In the genomic region with DNA sequence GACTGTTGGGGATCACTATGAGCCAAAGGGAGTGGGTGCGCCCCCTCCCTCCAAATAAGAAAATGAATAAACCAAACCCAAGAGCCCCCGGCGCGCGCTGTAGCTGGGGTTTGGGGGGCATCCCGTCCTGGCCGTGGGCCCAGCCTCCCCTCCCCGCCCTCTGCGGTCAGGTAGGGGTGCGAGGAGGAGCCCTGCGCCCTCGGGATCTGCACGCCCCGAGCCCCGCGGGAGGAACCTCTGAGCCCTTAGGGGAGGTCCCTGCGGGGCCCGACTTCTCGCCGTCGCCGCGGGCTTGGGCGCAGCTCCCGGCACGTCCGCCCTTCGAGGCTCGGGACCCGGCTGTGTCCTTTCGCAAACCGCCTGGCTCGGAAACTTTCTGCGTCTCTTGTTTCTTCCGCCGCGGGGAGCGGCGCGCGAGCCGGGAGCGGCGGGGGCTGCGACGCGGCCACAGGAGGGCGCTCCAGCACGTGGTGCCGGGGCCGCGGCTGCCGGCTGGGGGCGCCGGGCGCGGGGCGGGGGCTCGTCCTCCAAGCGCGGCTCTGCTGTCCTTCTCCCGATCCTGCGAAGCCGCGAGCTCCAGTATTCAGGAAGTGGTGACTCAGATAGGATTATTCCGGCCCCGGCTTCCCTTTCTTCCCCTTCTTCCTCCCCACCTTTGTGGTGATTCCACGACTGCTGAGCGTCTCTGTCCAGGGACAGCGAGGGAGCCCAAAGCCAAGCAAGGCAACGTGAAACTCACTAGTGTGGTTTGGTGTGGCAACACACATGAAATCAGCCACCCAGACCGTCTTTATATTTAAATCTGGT, we compare ENCODE assay signal across 7 cellular contexts. TPM values are rescaled to one million over a fixed set of nuclear protein-coding genes. Genes with fewer than 3 reads are reported as not detected.
DNase-seq lines count a peak whose midpoint lies in the region; ATAC-seq lines count a peak whose summit lies in the region.

No MANE protein-coding gene starts in this region.

- peak overlapping the region; percentile 81 to 91 for H3K27ac Mint-ChIP-seq in effector memory CD8-positive, alpha-beta T cell

- peak overlapping the region; percentile 86 to 90 for H3K4me3 Mint-ChIP-seq in effector memory CD8-positive, alpha-beta T cell

- H3K4me1 Mint-ChIP-seq in effector memory CD8-positive, alpha-beta T cell (ENCODE audit: low read depth in 2 of 2): peaks cover 32 to 45% of the 10 kb centered on the region in 2 donors

- peak; percentile 42 for ATAC-seq in GM18498 (IDR thresholded peaks at IDR 0.05; ENCODE audit: unreplicated experiment)
- peak; percentile 49 for ATAC-seq in HG03432 (IDR thresholded peaks at IDR 0.05; ENCODE audit: unreplicated experiment)
- ATAC-seq in effector memory CD8-positive, alpha-beta T cell (replicated peaks): peak; percentile 41

- DNase-seq in NCI-H69 (lab: John Stamatoyannopoulos, UW): peak; percentile 92
- peak; percentile 92 for DNase-seq in activated CD8-positive, alpha-beta memory T cell treated with anti-CD3 and anti-CD28 coated beads for 24 hours
- DNase-seq in effector memory CD8-positive, alpha-beta T cell: peak; percentile 75 to 83 (median 77)
- peak; percentile 93 for DNase-seq in mesenteric fat pad (ENCODE audit: low spot score)
- peak; percentile 49 for DNase-seq in stimulated activated CD8-positive, alpha-beta memory T cell treated with anti-CD3 and anti-CD28 coated beads, Interleukin-15, amount 100 ng/mL, for 1 hour (ENCODE audit: low read depth)

- peaks cover 49% of the 10 kb centered on the region for H3K36me3 Mint-ChIP-seq in effector memory CD8-positive, alpha-beta T cell (ENCODE audit: insufficient read depth)

- H3K27me3 Mint-ChIP-seq in effector memory CD8-positive, alpha-beta T cell: no peaks in the 10 kb centered on the region

- no peaks in the 10 kb centered on the region for H3K9me3 Mint-ChIP-seq in effector memory CD8-positive, alpha-beta T cell

RNA-seq across cellular contexts. Expression of a gene that starts 1.6 kb away (rescaled TPM):
- 47.1 TPM for total RNA-seq in mesenteric fat pad

RNA-seq across cellular contexts. Expression of a gene that starts 12.3 kb away (rescaled TPM):
- 56.2 TPM for total RNA-seq in mesenteric fat pad

Comparison
In these comparisons a context has a peak if more than half of its experiments do, and no peak if none do; other contexts are left out.
1. Peak in every context shown above with its lines: DNase-seq and ATAC-seq.